In genomic region chr3:198080521-198081384, GRCh38 we compare ENCODE assay signal across 8 cellular contexts.
A peak's percentile ranks its signal among the peaks of the same experiment; 100 is the strongest.
DNase-seq lines count a peak whose midpoint lies in the region; ATAC-seq and TF ChIP-seq lines count a peak whose summit lies in the region.

No MANE protein-coding gene starts in this region.

- ATAC-seq in CD4-positive, CD25-positive, alpha-beta regulatory T cell (ENCODE audit: low read depth in 2 of 2), result peak; percentile 85 to 86
- ATAC-seq in GM19463 (IDR thresholded peaks at IDR 0.05; ENCODE audit: unreplicated experiment) (peak; percentile 69), right cardiac atrium (peak; percentile 96 to 99)

- intact Hi-C loops in right cardiac atrium (cut with DNase I) (no loop called here), uterus (cut with DNase I; ENCODE audit: low total_unique reads) (no loop called here)

- H3K9me3 Mint-ChIP-seq in CD4-positive, CD25-positive, alpha-beta regulatory T cell, result peaks cover 0 to 10% (median 4%) of the 10 kb centered on the region in 7 donors

- no peaks in the 10 kb centered on the region for H3K36me3 Mint-ChIP-seq in CD4-positive, CD25-positive, alpha-beta regulatory T cell

- DNase-seq in CD4-positive, CD25-positive, alpha-beta regulatory T cell, result peak; percentile 47 to 80 (median 80)
- DNase-seq in KG1 (lab: John Stamatoyannopoulos, UW) (peak; percentile 73), SW 1271 (lab: John Stamatoyannopoulos, UW) (peak; percentile 24 to 54), adipocyte (ENCODE audit: low read depth) (peak; percentile 90), right cardiac atrium (peak; percentile 66 to 86 (median 86)), uterus (peak in 1 of 2 donors; percentile 33)

- no peak overlapping the region for H3K4me3 ChIP-seq in CD4-positive, CD25-positive, alpha-beta regulatory T cell (ENCODE audit: low read depth, low read length)
- peak overlapping the region; percentile 71 for H3K4me3 ChIP-seq in adipocyte (ENCODE audit: low read length)
- peak overlapping the region; percentile 37 for H3K4me3 ChIP-seq in right cardiac atrium (ENCODE audit: low read length)
- H3K4me3 ChIP-seq in rectal smooth muscle tissue (ENCODE audit: low read length), result peak overlapping the region; percentile 62
- H3K4me3 ChIP-seq in uterus, result peak overlapping the region in 1 of 2 donors; percentile 13

- H3K9ac ChIP-seq in adipocyte (ENCODE audit: low read length) (no peak overlapping the region), rectal smooth muscle tissue (ENCODE audit: low read length) (no peak overlapping the region)

- H3K27me3 ChIP-seq in CD4-positive, CD25-positive, alpha-beta regulatory T cell (ENCODE audit: control insufficient read depth, insufficient read depth, low read length), result peaks cover 32% of the 10 kb centered on the region
- peaks cover 61% of the 10 kb centered on the region for H3K27me3 ChIP-seq in adipocyte (replicated peaks; ENCODE audit: control insufficient read depth, insufficient read depth, low read length)
- H3K27me3 ChIP-seq in right cardiac atrium (ENCODE audit: control insufficient read depth, insufficient read depth), result no peaks in the 10 kb centered on the region
- peaks cover 21% of the 10 kb centered on the region for H3K27me3 ChIP-seq in rectal smooth muscle tissue (ENCODE audit: control insufficient read depth, insufficient read depth, low read length)
- H3K27me3 ChIP-seq in uterus, result peaks cover 8 to 59% of the 10 kb centered on the region in 2 donors

- H3K4me1 Mint-ChIP-seq in CD4-positive, CD25-positive, alpha-beta regulatory T cell, result peaks cover 0 to 8% (median 0%) of the 10 kb centered on the region in 4 donors

- H3K27ac Mint-ChIP-seq in CD4-positive, CD25-positive, alpha-beta regulatory T cell, result peak overlapping the region in 1 of 3 donors; percentile 69

- peaks cover 45% of the 10 kb centered on the region for H3K27me3 Mint-ChIP-seq in CD4-positive, CD25-positive, alpha-beta regulatory T cell

- H3K9me3 ChIP-seq in CD4-positive, CD25-positive, alpha-beta regulatory T cell (ENCODE audit: control insufficient read depth in 2 of 2, low read length in 2 of 2), result no peaks in the 10 kb centered on the region
- H3K9me3 ChIP-seq in adipocyte (ENCODE audit: control insufficient read depth, low read length), result no peaks in the 10 kb centered on the region
- no peaks in the 10 kb centered on the region for H3K9me3 ChIP-seq in right cardiac atrium (ENCODE audit: control insufficient read depth, low read length)
- no peaks in the 10 kb centered on the region for H3K9me3 ChIP-seq in uterus

- TF ChIP-seq CTCF in uterus (IDR thresholded peaks at IDR 0.05), result peak in 3 of 4 experiments; percentile 44 to 62 (median 49)

- 2% methylated on average over 86 of the region's 86 CpGs for WGBS in right cardiac atrium

- TF ChIP-seq POLR2A in uterus (IDR thresholded peaks at IDR 0.05), result no peak

- H3K4me1 ChIP-seq in CD4-positive, CD25-positive, alpha-beta regulatory T cell (ENCODE audit: control insufficient read depth, insufficient read depth, low read length, poor library complexity, severe bottlenecking), result peaks cover 18% of the 10 kb centered on the region
- H3K4me1 ChIP-seq in adipocyte (ENCODE audit: control insufficient read depth, insufficient read depth, low read length), result peaks cover 3% of the 10 kb centered on the region
- H3K4me1 ChIP-seq in right cardiac atrium (ENCODE audit: control insufficient read depth, insufficient read depth, low read length), result no peaks in the 10 kb centered on the region
- H3K4me1 ChIP-seq in rectal smooth muscle tissue (ENCODE audit: control insufficient read depth, insufficient read depth, low read length), result no peaks in the 10 kb centered on the region
- H3K4me1 ChIP-seq in uterus, result peaks cover 0 to 13% of the 10 kb centered on the region in 2 donors

- H3K27ac ChIP-seq in CD4-positive, CD25-positive, alpha-beta regulatory T cell (ENCODE audit: insufficient read depth, low read length, poor library complexity, severe bottlenecking), result no peak overlapping the region
- H3K27ac ChIP-seq in right cardiac atrium (ENCODE audit: low read length) (no peak overlapping the region), rectal smooth muscle tissue (ENCODE audit: low read depth, low read length) (no peak overlapping the region), uterus (no peak overlapping the region)

- H3K4me3 Mint-ChIP-seq in CD4-positive, CD25-positive, alpha-beta regulatory T cell, result peak overlapping the region in 3 of 4 donors; percentile 79 to 89 (median 86)

- H3K36me3 ChIP-seq in CD4-positive, CD25-positive, alpha-beta regulatory T cell (ENCODE audit: control insufficient read depth, insufficient read depth, low read length), result no peaks in the 10 kb centered on the region
- H3K36me3 ChIP-seq in adipocyte (ENCODE audit: control insufficient read depth, insufficient read depth, low read length, severe bottlenecking), result no peaks in the 10 kb centered on the region
- no peaks in the 10 kb centered on the region for H3K36me3 ChIP-seq in rectal smooth muscle tissue (ENCODE audit: control insufficient read depth, insufficient read depth, low read length)
- H3K36me3 ChIP-seq in uterus, result no peaks in the 10 kb centered on the region
